ENCODE assay signal across 15 cellular contexts in genomic region chr7:11668727-11669126, GRCh38.
DNase-seq lines count a peak whose midpoint lies in the region; ATAC-seq, FAIRE-seq and TF ChIP-seq lines count a peak whose summit lies in the region.
"Had no signal": no experiment of that assay in that cellular context is flagged by ENCODE, and none has a peak within 500 bp of the region (broad histone marks: within the 10 kb centered on the region; RNA-seq: fewer than 3 reads in every experiment).

No MANE protein-coding gene starts in this region.

- no peak for TF ChIP-seq CTCF in A549 (IDR thresholded peaks at IDR 0.05)
- no peak for TF ChIP-seq CTCF in retinal pigment epithelial cell (conservative IDR thresholded peaks at IDR 0.05; ENCODE audit: low read depth, low read length)
- TF ChIP-seq CTCF in endothelial cell (IDR thresholded peaks at IDR 0.05; ENCODE audit: unreplicated experiment), result no peak

- no peak overlapping the region for H3K4me3 ChIP-seq in A549
- H3K4me3 ChIP-seq in retinal pigment epithelial cell (ENCODE audit: low read length), result no peak overlapping the region

- no peaks in the 10 kb centered on the region for H3K9me3 Mint-ChIP-seq in endothelial cell (ENCODE audit: unreplicated experiment)
- H3K9me3 Mint-ChIP-seq: CD4-positive, alpha-beta T cell had no signal

- peak overlapping the region; percentile 58 for H3K4me2 ChIP-seq in A549

- POLR2A ChIA-PET in A549 (lab: Yijun Ruan, JAX), result no interaction called here

- no peak for TF ChIP-seq POLR2A in A549 (IDR thresholded peaks at IDR 0.05; ENCODE audit: low read length)

- H3K27me3 Mint-ChIP-seq in endothelial cell (ENCODE audit: unreplicated experiment), result no peaks in the 10 kb centered on the region
- H3K27me3 Mint-ChIP-seq: B cell; CD4-positive, alpha-beta T cell had no signal

- 41% methylated on average over 4 of the region's 4 CpGs for WGBS in A549 (ENCODE audit: missing lambda C conversion rate)

- H3K27ac ChIP-seq in A549, result peak overlapping the region; percentile 13 to 57; a peak in 5 of 6 replicates

- no peak for TF ChIP-seq RAD21 in A549 (conservative IDR thresholded peaks at IDR 0.05 in 1 of 2, IDR thresholded peaks at IDR 0.05 in 1 of 2)

- H3K4me1 ChIP-seq in A549, result peaks cover 24% of the 10 kb centered on the region; the same call in 2 of the 3 replicates

- no peak overlapping the region for H3K27ac Mint-ChIP-seq in endothelial cell (ENCODE audit: unreplicated experiment)
- H3K27ac Mint-ChIP-seq: B cell; CD4-positive, alpha-beta T cell had no signal

- H3K9me3 ChIP-seq in A549, result no peaks in the 10 kb centered on the region

- FAIRE-seq in A549 (lab: Jason Lieb, UNC), result no peak
- FAIRE-seq: GM12891 had no signal

- no peak for TF ChIP-seq EP300 in A549 (IDR thresholded peaks at IDR 0.05)

- H3K4me1 Mint-ChIP-seq in endothelial cell (ENCODE audit: unreplicated experiment), result no peaks in the 10 kb centered on the region
- H3K4me1 Mint-ChIP-seq: B cell had no signal

- CTCF ChIA-PET in A549 (lab: Yijun Ruan, JAX), result no interaction called here

- DNase-seq in A549 (ENCODE audit: low read depth in 1 of 2, low spot score in 1 of 2) (no peak), SW480 (ENCODE audit: low spot score) (peak; percentile 6), retinal pigment epithelial cell (ENCODE audit: low read depth) (peak; percentile 12), endothelial cell (ENCODE audit: low spot score) (no peak)
- DNase-seq in activated effector memory CD4-positive, alpha-beta T cell treated with anti-CD3 and anti-CD28 coated beads, Interleukin-2, amount 50 U/mL, for 16 hours, result no peak
- DNase-seq: C1 segment of cervical spinal cord; Calu3; CD4-positive, alpha-beta T cell; DMS 273 treated with DMSO at 0.1 percent for 48 hours; IMR-90 had no signal

- no peak overlapping the region for H3K4me3 Mint-ChIP-seq in endothelial cell (ENCODE audit: unreplicated experiment)
- H3K4me3 Mint-ChIP-seq: B cell; CD4-positive, alpha-beta T cell had no signal

- ATAC-seq in A549 (no peak), GM18868 (IDR thresholded peaks at IDR 0.05; ENCODE audit: unreplicated experiment) (peak; percentile 69), GM18867 (IDR thresholded peaks at IDR 0.05; ENCODE audit: unreplicated experiment) (no peak)
- ATAC-seq: HCT116 had no signal

- H3K36me3 Mint-ChIP-seq in endothelial cell (ENCODE audit: low read depth, unreplicated experiment), result no peaks in the 10 kb centered on the region

TF ChIP-seq in A549, 52 proteins besides CTCF, POLR2A, EP300 and RAD21:
- no peak for TF ChIP-seq GATA3 (IDR thresholded peaks at IDR 0.05; ENCODE audit: borderline replicate concordance)
- no peak for TF ChIP-seq CHD2 (IDR thresholded peaks at IDR 0.05; ENCODE audit: low read length, partially characterized antibody)
- no peak for TF ChIP-seq USF2 (IDR thresholded peaks at IDR 0.05)
- TF ChIP-seq FOSL2 (IDR thresholded peaks at IDR 0.05), result no peak
- no peak for TF ChIP-seq FOSL2 (CRISPR knock-in tag; IDR thresholded peaks at IDR 0.05)
- TF ChIP-seq ATOH8 (CRISPR knock-in tag; IDR thresholded peaks at IDR 0.05; ENCODE audit: low read depth), result no peak
- TF ChIP-seq SMC3 (IDR thresholded peaks at IDR 0.05), result no peak
- no peak for TF ChIP-seq HEYL (CRISPR knock-in tag; IDR thresholded peaks at IDR 0.05)
- no peak for TF ChIP-seq HMGXB4 (CRISPR knock-in tag; IDR thresholded peaks at IDR 0.05; ENCODE audit: borderline replicate concordance)
- TF ChIP-seq HOXA7 (CRISPR knock-in tag; IDR thresholded peaks at IDR 0.05), result no peak

Comparison
In these comparisons a context has a peak if more than half of its experiments do, and no peak if none do; other contexts are left out.
1. DNase-seq: peak in SW480 (single experiment) and retinal pigment epithelial cell (single experiment); none in A549 (0 of 2), activated effector memory CD4-positive, alpha-beta T cell treated with anti-CD3 and anti-CD28 coated beads, Interleukin-2, amount 50 U/mL, for 16 hours (single experiment) and endothelial cell (single experiment).